Comparison of ENCODE assay signal across 6 cellular contexts in genomic region chr17:8150194-8151119, GRCh38. TPM values are rescaled to one million over a fixed set of nuclear protein-coding genes. Genes with fewer than 3 reads are reported as not detected.
DNase-seq lines count a peak whose midpoint lies in the region; ATAC-seq and TF ChIP-seq lines count a peak whose summit lies in the region.

No MANE protein-coding gene starts in this region.

- TF ChIP-seq CTCF in Peyer's patch (IDR thresholded peaks at IDR 0.05) (no peak), left lung (IDR thresholded peaks at IDR 0.05) (no peak)

- H3K4me3 ChIP-seq in BLaER1 treated with 17β-estradiol and CSF1 and Interleukin-3, amounts not matched to agents 10 nM and 100 nM = peak overlapping the region; percentile 60 to 92 (median 80)
- peak overlapping the region; percentile 37 to 62 (median 55) for H3K4me3 ChIP-seq in Peyer's patch
- H3K4me3 ChIP-seq in left lung = peak overlapping the region; percentile 74 to 88

- H3K36me3 ChIP-seq in BLaER1 treated with 17β-estradiol and CSF1 and Interleukin-3, amounts not matched to agents 10 nM and 100 nM = peaks cover 46 to 53% (median 52%) of the 10 kb centered on the region in 11 experiments
- H3K36me3 ChIP-seq in Peyer's patch = peaks cover 0 to 55% (median 9%) of the 10 kb centered on the region in 3 donors
- peaks cover 7 to 54% of the 10 kb centered on the region in 2 donors for H3K36me3 ChIP-seq in left lung

- ATAC-seq in left lung = no peak

- H3K9me3 ChIP-seq in BLaER1 treated with 17β-estradiol and CSF1 and Interleukin-3, amounts not matched to agents 10 nM and 100 nM (replicated peaks in 1 of 11) = no peaks in the 10 kb centered on the region
- no peaks in the 10 kb centered on the region for H3K9me3 ChIP-seq in Peyer's patch
- no peaks in the 10 kb centered on the region for H3K9me3 ChIP-seq in left lung

- peak overlapping the region; percentile 84 to 96 (median 87) for H3K9ac ChIP-seq in BLaER1 treated with 17β-estradiol and CSF1 and Interleukin-3, amounts not matched to agents 10 nM and 100 nM

- peaks cover 16 to 69% (median 51%) of the 10 kb centered on the region in 11 experiments for H4K20me1 ChIP-seq in BLaER1 treated with 17β-estradiol and CSF1 and Interleukin-3, amounts not matched to agents 10 nM and 100 nM

- peak overlapping the region; percentile 82 to 99 (median 97) for H3K4me2 ChIP-seq in BLaER1 treated with 17β-estradiol and CSF1 and Interleukin-3, amounts not matched to agents 10 nM and 100 nM

- intact Hi-C loops in left lung (cut with DNase I) = no loop called here

- DNase-seq in Peyer's patch (no peak), left lung (peak in 1 of 2 donors; percentile 67), cerebellar nuclear complex (lab: John Stamatoyannopoulos, UW) (no peak), Ammon's horn (ENCODE audit: low spot score) (no peak)
- DNase-seq in activated CD8-positive, alpha-beta memory T cell treated with anti-CD3 and anti-CD28 coated beads, Interleukin-2, amount 50 U/mL, for 48 hours = no peak

- peaks cover 41 to 56% (median 45%) of the 10 kb centered on the region in 10 experiments for H3K4me1 ChIP-seq in BLaER1 treated with 17β-estradiol and CSF1 and Interleukin-3, amounts not matched to agents 10 nM and 100 nM
- H3K4me1 ChIP-seq in Peyer's patch = peaks cover 2 to 36% (median 26%) of the 10 kb centered on the region in 4 donors
- peaks cover 26 to 62% of the 10 kb centered on the region in 2 donors for H3K4me1 ChIP-seq in left lung

- no peak for TF ChIP-seq POLR2A in Peyer's patch (IDR thresholded peaks at IDR 0.05)

- H3K27ac ChIP-seq in BLaER1 treated with 17β-estradiol and CSF1 and Interleukin-3, amounts not matched to agents 10 nM and 100 nM = peak overlapping the region; percentile 69 to 97 (median 88)
- H3K27ac ChIP-seq in Peyer's patch (peak overlapping the region; percentile 91 to 99 (median 99)), left lung (peak overlapping the region; percentile 97 to 100)

- no peaks in the 10 kb centered on the region for H3K27me3 ChIP-seq in BLaER1 treated with 17β-estradiol and CSF1 and Interleukin-3, amounts not matched to agents 10 nM and 100 nM
- no peaks in the 10 kb centered on the region for H3K27me3 ChIP-seq in Peyer's patch
- no peaks in the 10 kb centered on the region for H3K27me3 ChIP-seq in left lung

RNA-seq across cellular contexts. Expression of gene PER1, which starts 1.7 kb away (rescaled TPM):
- total RNA-seq in Peyer's patch = 100 to 1,000 TPM in 3 of 4 donors, 10 to 100 TPM in 1; 67.6 to 143 (median 119) TPM
- 100 to 1,000 TPM; 101 to 111 TPM for total RNA-seq in left lung

RNA-seq across cellular contexts. Expression of gene VAMP2, which starts 12.3 kb away (rescaled TPM):
- 10 to 100 TPM; 10.7 to 40.2 (median 32.4) TPM for total RNA-seq in Peyer's patch
- total RNA-seq in left lung = 10 to 100 TPM; 48.3 to 48.9 TPM

RNA-seq across cellular contexts. Expression of gene TMEM107, which starts 25.7 kb away (rescaled TPM):
- 10 to 100 TPM in 3 of 4 donors, 1 to 10 TPM in 1; 6.5 to 27.2 (median 16.4) TPM for total RNA-seq in Peyer's patch
- 10 to 100 TPM; 15.0 to 15.9 TPM for total RNA-seq in left lung

RNA-seq across cellular contexts. Expression of gene HES7, which starts 26.6 kb away (rescaled TPM):
- total RNA-seq in Peyer's patch = not detected
- total RNA-seq in left lung = under 1 TPM in 1 of 2 donors, not detected in 1; 0.52 TPM

RNA-seq across cellular contexts. Expression of gene ALOXE3, which starts 32.1 kb away (rescaled TPM):
- total RNA-seq in Peyer's patch = not detected
- total RNA-seq in left lung = under 1 TPM; 0.23 to 0.55 TPM
